Comparison of ENCODE assay signal across 27 cellular contexts in the genomic region with DNA sequence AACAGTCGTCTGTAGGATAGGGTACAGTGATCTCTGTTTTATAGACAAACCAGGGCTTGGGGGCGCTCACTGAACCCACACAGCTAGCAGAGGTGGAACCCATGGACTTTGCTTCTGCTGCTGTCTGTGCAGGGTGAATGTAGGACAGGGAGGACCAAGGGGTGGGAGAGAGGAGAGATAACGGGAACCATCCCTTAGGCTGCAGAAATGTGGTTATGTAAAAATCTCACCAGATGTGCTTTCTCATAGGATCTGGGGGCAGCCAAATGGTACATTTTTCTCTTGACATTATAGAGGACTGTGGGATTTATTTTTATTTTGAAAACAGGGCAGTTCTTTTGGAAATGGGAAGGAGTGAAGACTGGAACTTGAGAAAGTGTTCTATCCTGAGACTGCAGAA. TPM values are rescaled to one million over a fixed set of nuclear protein-coding genes. Genes with fewer than 3 reads are reported as not detected.
DNase-seq lines count a peak whose midpoint lies in the region; ATAC-seq and TF ChIP-seq lines count a peak whose summit lies in the region.
"Had no signal": no experiment of that assay in that cellular context is flagged by ENCODE, and none has a peak within 500 bp of the region (broad histone marks: within the 10 kb centered on the region; RNA-seq: fewer than 3 reads in every experiment).

No MANE protein-coding gene starts in this region.

- 66 to 67% methylated on average over 3 of the region's 3 CpGs for WGBS in heart right ventricle, 2 donors

- H3K4me3 ChIP-seq in heart right ventricle, result peak overlapping the region in 2 of 10 donors; percentile 23 to 32
- H3K4me3 ChIP-seq: lung, mucosa of descending colon, PC-9, thyroid gland had no signal

- TF ChIP-seq CTCF in heart right ventricle (IDR thresholded peaks at IDR 0.05), result no peak

- H3K27ac ChIP-seq in cingulate gyrus (ENCODE audit: low read depth, low read length), result peak overlapping the region; percentile 3
- H3K27ac ChIP-seq in heart right ventricle, result peak overlapping the region in 6 of 10 donors; percentile 41 to 71 (median 59)
- H3K27ac ChIP-seq: PC-9 had no signal

- peaks cover 0 to 7% (median 0%) of the 10 kb centered on the region in 7 donors for H3K27me3 ChIP-seq in heart right ventricle
- H3K27me3 ChIP-seq: thyroid gland had no signal

- H3K36me3 ChIP-seq in heart right ventricle, result no peaks in the 10 kb centered on the region
- H3K36me3 ChIP-seq: thyroid gland had no signal

- no peaks in the 10 kb centered on the region for H3K9me3 ChIP-seq in heart right ventricle
- H3K9me3 ChIP-seq: Caco-2, mucosa of descending colon, thyroid gland had no signal

- intact Hi-C loops in heart right ventricle (cut with DNase I), result loop anchor here in 1 of 10 donors (5.0 kb wide), 1 partner anchor 52 kb away; no protein-coding TSS in a partner anchor
- intact Hi-C loops in sciatic nerve (cut with DNase I), result no loop called here

- peak in 7 of 8 donors; percentile 54 to 88 (median 75) for ATAC-seq in heart right ventricle
- peak; percentile 46 for ATAC-seq in sciatic nerve
- ATAC-seq in HG02970 (IDR thresholded peaks at IDR 0.05; ENCODE audit: low FRiP score, unreplicated experiment), result no peak
- ATAC-seq: mucosa of descending colon; natural killer cell treated with Interleukin-12 subunit alpha and Interleukin-12 subunit beta and Interleukin-15 and Interleukin-18, amount 100 ng/mL, for 72 hours had no signal

- H3K4me1 ChIP-seq in heart right ventricle, result peaks cover 0 to 48% (median 8%) of the 10 kb centered on the region in 9 donors
- H3K4me1 ChIP-seq: Caco-2, thyroid gland had no signal

- DNase-seq in EH (ENCODE audit: low read depth), result peak; percentile 22
- DNase-seq in heart right ventricle, result no peak
- DNase-seq in sciatic nerve (ENCODE audit: low spot score), result no peak
- DNase-seq in AML-193 (lab: John Stamatoyannopoulos, UW), result no peak
- no peak for DNase-seq in NCI-H2227 (lab: John Stamatoyannopoulos, UW; ENCODE audit: unreplicated experiment)
- no peak for DNase-seq in activated naive CD4-positive, alpha-beta T cell treated with Interleukin-2 at 50 U/mL for 16 hours
- DNase-seq: activated CD4-positive, alpha-beta memory T cell treated with anti-CD3 and anti-CD28 coated beads for 36 hours; activated CD4-positive, CD25-positive, alpha-beta regulatory T cell treated with anti-CD3 and anti-CD28 coated beads, Interleukin-2, amount 50 U/mL, for 72 hours; activated CD8-positive, alpha-beta memory T cell treated with anti-CD3 and anti-CD28 coated beads, Interleukin-2, amount 50 U/mL, for 4 hours; activated naive CD4-positive, alpha-beta T cell treated with anti-CD3 and anti-CD28 coated beads for 36 hours; amniotic stem cell; Caco-2; HCEC 1CT; islet precursor cell; mucosa of descending colon; NCI-H1436; NCI-H2081; NCI-H226; NCI-H69; PC-9; thyroid gland had no signal

RNA-seq across cellular contexts. Expression of a gene that starts 8.7 kb away (rescaled TPM):
- 10 to 100 TPM in 5 of 10 donors, 1 to 10 TPM in 5; 5.2 to 16.3 (median 9.2) TPM for total RNA-seq in heart right ventricle
- 10 to 100 TPM in 1 of 2 donors, 1 to 10 TPM in 1; 1.9 to 24.1 TPM for polyA plus RNA-seq in heart right ventricle
- total RNA-seq in sciatic nerve, result 140 TPM
- total RNA-seq: osteocyte, PC-9 had no signal
- polyA plus RNA-seq: CD14-positive monocyte had no signal
